ENCODE assay signal across 38 cellular contexts in genomic region chr4:92252846-92253245, GRCh38. TPM values are rescaled to one million over a fixed set of nuclear protein-coding genes. Genes with fewer than 3 reads are reported as not detected.
"Had no signal": no experiment of that assay in that cellular context is flagged by ENCODE, and none has a peak within 500 bp of the region (broad histone marks: within the 10 kb centered on the region; RNA-seq: fewer than 3 reads in every experiment).

No MANE protein-coding gene starts in this region.

- H3K9ac ChIP-seq: KMS-11 had no signal

- H3K4me2 ChIP-seq: KMS-11 had no signal

- DNase-seq: Karpas-422, Kasumi-1, KG1, MG63, MM.1S, MV-4-11, NCI-H1048, NCI-H1092, NCI-H1092 treated with DMSO at 0.1 percent for 48 hours, NCI-H1105, NCI-H1105 treated with DMSO at 0.1 percent for 48 hours, NCI-H1417, NCI-H1417 treated with DMSO at 0.1 percent for 48 hours, NCI-H1436, NCI-H1436 treated with DMSO at 0.1 percent for 48 hours, NCI-H146, NCI-H1694, NCI-H1694 treated with DMSO at 0.1 percent for 48 hours, NCI-H187, NCI-H187 treated with DMSO at 0.1 percent for 48 hours, NCI-H1930, NCI-H2029, NCI-H2029 treated with DMSO at 0.1 percent for 48 hours, NCI-H2081, NCI-H2081 treated with DMSO at 0.1 percent for 48 hours, NCI-H2107, NCI-H2171, NCI-H2171 treated with DMSO at 0.1 percent for 48 hours, NCI-H2227 treated with DMSO at 0.1 percent for 48 hours, NCI-H226, NCI-H345, NCI-H446, NCI-H446 treated with DMSO at 0.1 percent for 48 hours, NCI-H510A had no signal

- H3K4me3 ChIP-seq: MG63 had no signal

- H3K27ac ChIP-seq: KMS-11 had no signal

- H3K36me3 ChIP-seq: MG63 had no signal

- H3K9me3 ChIP-seq: MG63 had no signal

- H3K27me3 ChIP-seq: MG63 had no signal

RNA-seq across cellular contexts. Expression of gene GRID2, which starts 50.9 kb away (rescaled TPM):
- total RNA-seq: LHCN-M2, MCF 10A, NCI-H460 had no signal
